ENCODE assay signal across 11 cellular contexts in the genomic region with DNA sequence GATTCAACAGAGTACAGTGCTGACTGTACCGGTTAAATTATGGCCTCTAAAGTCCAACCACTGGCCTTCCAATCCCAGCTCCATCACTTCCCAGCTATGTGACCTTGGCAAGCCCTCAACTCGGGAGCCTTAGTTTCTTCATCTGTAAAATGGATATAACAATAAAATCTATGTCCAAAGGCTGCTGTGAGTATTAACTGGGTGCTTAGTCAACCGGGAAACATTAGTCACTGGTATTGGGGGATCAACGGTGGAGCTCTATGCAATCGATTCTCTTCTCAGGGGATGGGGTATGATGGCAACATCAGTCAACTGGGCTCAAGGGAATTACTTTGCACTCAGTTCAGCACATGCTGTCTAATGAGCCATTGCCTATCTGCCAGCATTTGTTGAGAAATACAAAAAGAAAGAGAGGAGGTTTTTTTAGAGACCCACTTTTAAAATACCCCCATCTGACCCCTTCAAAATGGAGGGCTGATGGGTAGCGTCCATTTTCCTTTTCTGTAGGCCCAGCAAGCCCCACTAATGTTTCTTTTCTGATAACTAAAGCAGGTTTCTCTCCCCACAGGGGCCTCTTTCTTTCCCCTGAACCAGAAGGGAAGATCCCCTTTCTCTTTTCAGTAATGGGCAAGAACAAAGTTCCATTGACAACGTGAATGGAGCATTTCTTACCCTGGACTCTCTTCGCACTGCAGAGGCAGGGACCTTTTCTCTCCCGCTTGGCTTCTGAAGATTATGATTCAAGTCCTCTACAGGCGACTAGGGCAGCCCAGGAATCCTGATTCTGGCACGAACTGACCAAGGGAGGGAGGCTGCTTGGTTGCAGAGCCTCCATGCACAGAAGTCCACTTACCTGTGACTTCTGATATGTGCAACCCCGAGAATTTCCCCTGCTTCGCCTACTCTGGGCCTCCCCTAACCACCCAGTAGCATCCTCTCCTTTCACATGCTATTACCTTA. TPM values are rescaled to one million over a fixed set of nuclear protein-coding genes. Genes with fewer than 3 reads are reported as not detected.
DNase-seq lines count a peak whose midpoint lies in the region; ATAC-seq and TF ChIP-seq lines count a peak whose summit lies in the region.
"Had no signal": no experiment of that assay in that cellular context is flagged by ENCODE, and none has a peak within 500 bp of the region (broad histone marks: within the 10 kb centered on the region; RNA-seq: fewer than 3 reads in every experiment).

No MANE protein-coding gene starts in this region.

- peak overlapping the region; percentile 49 for H3K4me3 ChIP-seq in CD4-positive, CD25-positive, alpha-beta regulatory T cell (ENCODE audit: low read depth, low read length)
- H3K4me3 ChIP-seq in ascending aorta = no peak overlapping the region
- H3K4me3 ChIP-seq: HAP-1 had no signal

- TF ChIP-seq CTCF in ascending aorta (IDR thresholded peaks at IDR 0.05) = no peak

- peak overlapping the region; percentile 16 to 70 (median 48) for H3K4me3 Mint-ChIP-seq in CD4-positive, CD25-positive, alpha-beta regulatory T cell
- H3K4me3 Mint-ChIP-seq in activated naive CD8-positive, alpha-beta T cell treated with anti-CD3 and anti-CD28 coated beads for 36 hours = peak overlapping the region; percentile 56

- no peak overlapping the region for H3K27ac ChIP-seq in CD4-positive, CD25-positive, alpha-beta regulatory T cell (ENCODE audit: insufficient read depth, low read length, poor library complexity, severe bottlenecking)
- no peak overlapping the region for H3K27ac ChIP-seq in ascending aorta

- no peaks in the 10 kb centered on the region for H3K27me3 Mint-ChIP-seq in CD4-positive, CD25-positive, alpha-beta regulatory T cell
- no peaks in the 10 kb centered on the region for H3K27me3 Mint-ChIP-seq in activated naive CD8-positive, alpha-beta T cell treated with anti-CD3 and anti-CD28 coated beads for 36 hours

- no peaks in the 10 kb centered on the region for H3K36me3 ChIP-seq in CD4-positive, CD25-positive, alpha-beta regulatory T cell (ENCODE audit: control insufficient read depth, insufficient read depth, low read length)
- no peaks in the 10 kb centered on the region for H3K36me3 ChIP-seq in ascending aorta
- H3K36me3 ChIP-seq: HAP-1 had no signal

- no peak for ATAC-seq in CD4-positive, CD25-positive, alpha-beta regulatory T cell (ENCODE audit: low read depth in 2 of 2)
- peak; percentile 24 for ATAC-seq in GM19043 (IDR thresholded peaks at IDR 0.05; ENCODE audit: low read depth, unreplicated experiment)
- peak; percentile 42 for ATAC-seq in HG03045 (IDR thresholded peaks at IDR 0.05; ENCODE audit: unreplicated experiment)
- ATAC-seq in HG03565 (IDR thresholded peaks at IDR 0.05; ENCODE audit: unreplicated experiment) = no peak
- no peak for ATAC-seq in HG03439 (IDR thresholded peaks at IDR 0.05; ENCODE audit: unreplicated experiment)
- ATAC-seq: left ventricle myocardium superior had no signal

- intact Hi-C loops in ascending aorta (cut with DNase I) = no loop called here

- peaks cover 53% of the 10 kb centered on the region for H3K4me1 ChIP-seq in CD4-positive, CD25-positive, alpha-beta regulatory T cell (ENCODE audit: control insufficient read depth, insufficient read depth, low read length, poor library complexity, severe bottlenecking)
- H3K4me1 ChIP-seq in ascending aorta = peaks cover 3 to 19% of the 10 kb centered on the region in 2 donors
- H3K4me1 ChIP-seq: HAP-1 had no signal

- peaks cover 0 to 2% (median 0%) of the 10 kb centered on the region in 7 donors for H3K9me3 Mint-ChIP-seq in CD4-positive, CD25-positive, alpha-beta regulatory T cell
- no peaks in the 10 kb centered on the region for H3K9me3 Mint-ChIP-seq in activated naive CD8-positive, alpha-beta T cell treated with anti-CD3 and anti-CD28 coated beads for 36 hours

- no peak for DNase-seq in CD4-positive, CD25-positive, alpha-beta regulatory T cell
- peak; percentile 40 for DNase-seq in activated naive CD8-positive, alpha-beta T cell treated with anti-CD3 and anti-CD28 coated beads for 36 hours
- DNase-seq in mucosa of gallbladder (ENCODE audit: low spot score) (no peak), ascending aorta (ENCODE audit: low spot score in 2 of 2) (no peak)
- DNase-seq: left ventricle myocardium superior, SHP77 had no signal

- H3K4me1 Mint-ChIP-seq in CD4-positive, CD25-positive, alpha-beta regulatory T cell = peaks cover 34 to 72% (median 52%) of the 10 kb centered on the region in 4 donors
- H3K4me1 Mint-ChIP-seq in activated naive CD8-positive, alpha-beta T cell treated with anti-CD3 and anti-CD28 coated beads for 36 hours = peaks cover 90% of the 10 kb centered on the region

- H3K27me3 ChIP-seq in CD4-positive, CD25-positive, alpha-beta regulatory T cell (ENCODE audit: control insufficient read depth, insufficient read depth, low read length) = no peaks in the 10 kb centered on the region
- H3K27me3 ChIP-seq in ascending aorta = no peaks in the 10 kb centered on the region

- no peaks in the 10 kb centered on the region for H3K9me3 ChIP-seq in CD4-positive, CD25-positive, alpha-beta regulatory T cell (ENCODE audit: control insufficient read depth in 2 of 2, low read length in 2 of 2)
- H3K9me3 ChIP-seq in ascending aorta = no peaks in the 10 kb centered on the region
- H3K9me3 ChIP-seq: HAP-1 had no signal

- peak overlapping the region; percentile 49 to 89 (median 79) for H3K27ac Mint-ChIP-seq in CD4-positive, CD25-positive, alpha-beta regulatory T cell
- peak overlapping the region; percentile 99 for H3K27ac Mint-ChIP-seq in activated naive CD8-positive, alpha-beta T cell treated with anti-CD3 and anti-CD28 coated beads for 36 hours

- H3K36me3 Mint-ChIP-seq in CD4-positive, CD25-positive, alpha-beta regulatory T cell = no peaks in the 10 kb centered on the region
- H3K36me3 Mint-ChIP-seq in activated naive CD8-positive, alpha-beta T cell treated with anti-CD3 and anti-CD28 coated beads for 36 hours = peaks cover 12% of the 10 kb centered on the region

RNA-seq across cellular contexts. Expression of a gene that starts 8.7 kb away (rescaled TPM):
- 64.0 TPM for total RNA-seq in CD4-positive, CD25-positive, alpha-beta regulatory T cell
- 10 to 100 TPM; 14.9 to 28.7 (median 20.2) TPM for polyA plus RNA-seq in CD4-positive, CD25-positive, alpha-beta regulatory T cell
- total RNA-seq in activated naive CD8-positive, alpha-beta T cell treated with anti-CD3 and anti-CD28 coated beads for 36 hours = 100 to 1,000 TPM; 151 to 162 TPM
- total RNA-seq in mucosa of gallbladder = 77.9 TPM
- total RNA-seq in ascending aorta = 25.5 TPM

Comparison
In these comparisons a context has a peak if more than half of its experiments do, and no peak if none do; other contexts are left out.
1. ATAC-seq: peak in GM19043 (single experiment) and HG03045 (single experiment); none in CD4-positive, CD25-positive, alpha-beta regulatory T cell (0 of 2), HG03565 (single experiment) and HG03439 (single experiment).